ENCODE assay signal across 26 cellular contexts in genomic region chr19:2277138-2277537, GRCh38. TPM values are rescaled to one million over a fixed set of nuclear protein-coding genes. Genes with fewer than 3 reads are reported as not detected.
DNase-seq lines count a peak whose midpoint lies in the region; ATAC-seq and TF ChIP-seq lines count a peak whose summit lies in the region.
"Had no signal": no experiment of that assay in that cellular context is flagged by ENCODE, and none has a peak within 500 bp of the region (broad histone marks: within the 10 kb centered on the region; RNA-seq: fewer than 3 reads in every experiment).

No MANE protein-coding gene starts in this region.

- no peak overlapping the region for H3K4me3 ChIP-seq in Panc1 (ENCODE audit: low read depth in 2 of 2, low read length in 2 of 2)
- H3K4me3 ChIP-seq: ascending aorta, esophagus muscularis mucosa, hepatocyte, tibial nerve had no signal

- no peak overlapping the region for H3K27ac ChIP-seq in Panc1 (ENCODE audit: low read length)
- H3K27ac ChIP-seq: ascending aorta, foreskin keratinocyte, hepatocyte had no signal

- H3K4me1 Mint-ChIP-seq in natural killer cell, result peaks cover 22 to 50% of the 10 kb centered on the region in 2 donors
- H3K4me1 Mint-ChIP-seq in natural killer cell treated with Interleukin-12 subunit alpha and Interleukin-12 subunit beta and Interleukin-15 and Interleukin-18, amount 100 ng/mL, for 72 hours (ENCODE audit: low read depth in 2 of 2), result peaks cover 19 to 32% of the 10 kb centered on the region in 2 donors
- H3K4me1 Mint-ChIP-seq in glutamatergic neuron (ENCODE audit: low read depth, unreplicated experiment), result peaks cover 10% of the 10 kb centered on the region

- no peaks in the 10 kb centered on the region for H3K36me3 ChIP-seq in Panc1 (ENCODE audit: control insufficient read depth, insufficient read depth, low read length)

- CTCF ChIA-PET in Panc1 (lab: Charles Lee), result interaction anchor here (0.6 kb wide), 1 partner anchor 112 kb away, joined by 6 read pairs; no protein-coding TSS in a partner anchor

- H3K27me3 Mint-ChIP-seq in natural killer cell (ENCODE audit: low read depth in 2 of 2), result no peaks in the 10 kb centered on the region
- H3K27me3 Mint-ChIP-seq in natural killer cell treated with Interleukin-12 subunit alpha and Interleukin-12 subunit beta and Interleukin-15 and Interleukin-18, amount 100 ng/mL, for 72 hours, result no peaks in the 10 kb centered on the region
- H3K27me3 Mint-ChIP-seq in glutamatergic neuron (ENCODE audit: unreplicated experiment), result peaks cover 6% of the 10 kb centered on the region
- H3K27me3 Mint-ChIP-seq: activated naive CD8-positive, alpha-beta T cell had no signal

- BruUV-seq in Panc1 (replicated peaks; lab: Mats Ljungman, UMichigan), result TSS peak; percentile 56

- H3K36me3 Mint-ChIP-seq in natural killer cell (no peaks in the 10 kb centered on the region), glutamatergic neuron (ENCODE audit: unreplicated experiment) (no peaks in the 10 kb centered on the region)
- peaks cover 6% of the 10 kb centered on the region for H3K36me3 Mint-ChIP-seq in natural killer cell treated with Interleukin-12 subunit alpha and Interleukin-12 subunit beta and Interleukin-15 and Interleukin-18, amount 100 ng/mL, for 72 hours
- H3K36me3 Mint-ChIP-seq: activated naive CD8-positive, alpha-beta T cell had no signal

- H3K27ac Mint-ChIP-seq in natural killer cell, result peak overlapping the region; percentile 23 to 51
- peak overlapping the region in 1 of 2 donors; percentile 64 for H3K27ac Mint-ChIP-seq in natural killer cell treated with Interleukin-12 subunit alpha and Interleukin-12 subunit beta and Interleukin-15 and Interleukin-18, amount 100 ng/mL, for 72 hours
- no peak overlapping the region for H3K27ac Mint-ChIP-seq in glutamatergic neuron (ENCODE audit: unreplicated experiment)

- intact Hi-C loops in natural killer cell (cut with micrococcal nuclease) (loop anchor here (10.0 kb wide), 1 partner anchor 48 kb away; the partner anchor contains the start of genes LSM7 and SPPL2B), Panc1 (cut with micrococcal nuclease; ENCODE audit: unreplicated experiment) (no loop called here)

- H3K4me3 Mint-ChIP-seq in natural killer cell (peak overlapping the region; percentile 59), glutamatergic neuron (ENCODE audit: unreplicated experiment) (peak overlapping the region; percentile 30)
- no peak overlapping the region for H3K4me3 Mint-ChIP-seq in natural killer cell treated with Interleukin-12 subunit alpha and Interleukin-12 subunit beta and Interleukin-15 and Interleukin-18, amount 100 ng/mL, for 72 hours
- H3K4me3 Mint-ChIP-seq: activated naive CD8-positive, alpha-beta T cell had no signal

- H3K27me3 ChIP-seq in Panc1 (ENCODE audit: control insufficient read depth, insufficient read depth, low read length), result no peaks in the 10 kb centered on the region
- H3K27me3 ChIP-seq: ascending aorta, esophagus muscularis mucosa, tibial nerve had no signal

- H3K9me3 Mint-ChIP-seq in natural killer cell, result no peaks in the 10 kb centered on the region
- H3K9me3 Mint-ChIP-seq in natural killer cell treated with Interleukin-12 subunit alpha and Interleukin-12 subunit beta and Interleukin-15 and Interleukin-18, amount 100 ng/mL, for 72 hours, result no peaks in the 10 kb centered on the region
- peaks cover 15% of the 10 kb centered on the region for H3K9me3 Mint-ChIP-seq in glutamatergic neuron (ENCODE audit: unreplicated experiment)

- no peak for TF ChIP-seq CTCF in natural killer cell (IDR thresholded peaks at IDR 0.05)
- TF ChIP-seq CTCF in Panc1 (IDR thresholded peaks at IDR 0.05), result no peak
- TF ChIP-seq CTCF in glutamatergic neuron (IDR thresholded peaks at IDR 0.05; ENCODE audit: partially characterized antibody, unreplicated experiment), result no peak

- DNase-seq in natural killer cell, result no peak
- DNase-seq in natural killer cell treated with Interleukin-12 subunit alpha and Interleukin-12 subunit beta and Interleukin-15 and Interleukin-18, amount 100 ng/mL, for 72 hours (ENCODE audit: low spot score), result no peak
- no peak for DNase-seq in Panc1 (ENCODE audit: low read depth, low spot score)
- no peak for DNase-seq in glutamatergic neuron
- DNase-seq in hepatic stellate cell (ENCODE audit: low spot score), result no peak
- no peak for DNase-seq in SKM-1 (lab: John Stamatoyannopoulos, UW; ENCODE audit: unreplicated experiment)
- DNase-seq in NCI-H128 (lab: John Stamatoyannopoulos, UW; ENCODE audit: unreplicated experiment), result no peak
- DNase-seq: activated CD4-positive, alpha-beta T cell treated with anti-CD3 and anti-CD28 coated beads for 4 hours; activated T-cell treated with anti-CD3 and anti-CD28 coated beads, Interleukin-2, amount 50 U/mL, for 48 hours; C1 segment of cervical spinal cord; EL; foreskin keratinocyte; left colon; mammary epithelial cell; NCI-H446; NCI-H774; occipital lobe; small intestine had no signal

- ATAC-seq in natural killer cell (no peak), Panc1 (no peak)
- ATAC-seq in natural killer cell treated with Interleukin-12 subunit alpha and Interleukin-12 subunit beta and Interleukin-15 and Interleukin-18, amount 100 ng/mL, for 72 hours, result no peak
- ATAC-seq: foreskin keratinocyte, left colon, SK-N-SH treated with all-trans-retinoic acid at 6 μM for 48 hours had no signal

- in situ Hi-C loops in Panc1 (cut with HindIII; ENCODE audit: low pct_unique_long_range_greater_than_20kb, low sequenced_read_pairs), result no loop called here

- no peaks in the 10 kb centered on the region for H3K9me3 ChIP-seq in Panc1 (ENCODE audit: control insufficient read depth, insufficient read depth, low read depth, low read length)
- H3K9me3 ChIP-seq: ascending aorta, esophagus muscularis mucosa, tibial nerve had no signal

- H3K4me1 ChIP-seq in Panc1 (ENCODE audit: control insufficient read depth, insufficient read depth, low read length), result peaks cover 4% of the 10 kb centered on the region; the same call in 1 of the 2 replicates
- H3K4me1 ChIP-seq: foreskin keratinocyte had no signal

- POLR2A ChIA-PET in Panc1 (lab: Charles Lee), result no interaction called here

RNA-seq across cellular contexts. Expression of gene PEAK3, which starts 4.8 kb away (rescaled TPM):
- 1 to 10 TPM; 5.7 to 9.5 (median 8.4) TPM for total RNA-seq in natural killer cell
- total RNA-seq in natural killer cell treated with Interleukin-12 subunit alpha and Interleukin-12 subunit beta and Interleukin-15 and Interleukin-18, amount 100 ng/mL, for 72 hours, result 1 to 10 TPM; 2.4 to 8.2 TPM
- not detected for total RNA-seq in Panc1 (2021; ENCODE audit: unreplicated experiment)
- 0.15 TPM for polyA plus RNA-seq in Panc1 (2012; ENCODE audit: insufficient read length)
- total RNA-seq in glutamatergic neuron (ENCODE audit: unreplicated experiment), result not detected
- total RNA-seq: foreskin keratinocyte, hepatocyte, mammary epithelial cell, occipital lobe had no signal
- polyA plus RNA-seq: foreskin keratinocyte, mammary epithelial cell had no signal

RNA-seq across cellular contexts. Expression of gene JSRP1, which starts 20.9 kb away (rescaled TPM):
- total RNA-seq in natural killer cell (1 to 10 TPM in 1 of 3 donors, under 1 TPM in 1, not detected in 1; 0.82 to 2.0 TPM), Panc1 (2021; ENCODE audit: unreplicated experiment) (0.51 TPM), glutamatergic neuron (ENCODE audit: unreplicated experiment) (not detected)
- under 1 TPM in 1 of 2 donors, not detected in 1; 0.73 TPM for total RNA-seq in natural killer cell treated with Interleukin-12 subunit alpha and Interleukin-12 subunit beta and Interleukin-15 and Interleukin-18, amount 100 ng/mL, for 72 hours
- polyA plus RNA-seq in Panc1 (2012; ENCODE audit: insufficient read length), result 0.27 TPM
- total RNA-seq: ascending aorta, esophagus muscularis mucosa, foreskin keratinocyte, occipital lobe, renal cortical epithelial cell, tibial nerve had no signal
- polyA plus RNA-seq: mammary epithelial cell had no signal

RNA-seq across cellular contexts. Expression of gene AMH, which starts 28.0 kb away (rescaled TPM):
- total RNA-seq in natural killer cell (1 to 10 TPM in 1 of 3 donors, under 1 TPM in 2; 0.55 to 2.1 (median 0.88) TPM), Panc1 (2021; ENCODE audit: unreplicated experiment) (21.9 TPM), glutamatergic neuron (ENCODE audit: unreplicated experiment) (11.0 TPM)
- 1 to 10 TPM; 2.8 to 3.5 TPM for total RNA-seq in natural killer cell treated with Interleukin-12 subunit alpha and Interleukin-12 subunit beta and Interleukin-15 and Interleukin-18, amount 100 ng/mL, for 72 hours
- polyA plus RNA-seq in Panc1 (2012; ENCODE audit: insufficient read length), result 10.3 TPM
- total RNA-seq: ascending aorta, occipital lobe had no signal

RNA-seq across cellular contexts. Expression of gene LINGO3, which starts 30.8 kb away (rescaled TPM):
- total RNA-seq in natural killer cell (1 to 10 TPM in 1 of 3 donors, under 1 TPM in 2; 0.68 to 1.0 (median 0.84) TPM), Panc1 (2021; ENCODE audit: unreplicated experiment) (0.13 TPM), glutamatergic neuron (ENCODE audit: unreplicated experiment) (0.25 TPM)
- total RNA-seq in natural killer cell treated with Interleukin-12 subunit alpha and Interleukin-12 subunit beta and Interleukin-15 and Interleukin-18, amount 100 ng/mL, for 72 hours, result under 1 TPM; 0.20 to 0.21 TPM
- polyA plus RNA-seq in Panc1 (2012; ENCODE audit: insufficient read length), result 1.2 TPM
- total RNA-seq: ascending aorta, cardiac septum, esophagus muscularis mucosa, foreskin keratinocyte, hepatocyte, left colon, mammary epithelial cell had no signal
- polyA plus RNA-seq: foreskin keratinocyte, hepatocyte, mammary epithelial cell had no signal

RNA-seq across cellular contexts. Expression of gene SF3A2, which starts 40.5 kb away (rescaled TPM):
- total RNA-seq in natural killer cell (100 to 1,000 TPM; 143 to 165 (median 147) TPM), Panc1 (2021; ENCODE audit: unreplicated experiment) (103 TPM), glutamatergic neuron (ENCODE audit: unreplicated experiment) (101 TPM)
- total RNA-seq in natural killer cell treated with Interleukin-12 subunit alpha and Interleukin-12 subunit beta and Interleukin-15 and Interleukin-18, amount 100 ng/mL, for 72 hours, result 100 to 1,000 TPM in 1 of 2 donors, 10 to 100 TPM in 1; 99.2 to 192 TPM
- polyA plus RNA-seq in Panc1 (2012; ENCODE audit: insufficient read length), result 129 TPM
